Comparison of ENCODE assay signal across 37 cellular contexts in genomic region chr22:38911434-38911833, GRCh38. TPM values are rescaled to one million over a fixed set of nuclear protein-coding genes. Genes with fewer than 3 reads are reported as not detected.
"Had no signal": no experiment of that assay in that cellular context is flagged by ENCODE, and none has a peak within 500 bp of the region (broad histone marks: within the 10 kb centered on the region; RNA-seq: fewer than 3 reads in every experiment).

No MANE protein-coding gene starts in this region.

- H3K9me3 ChIP-seq: adrenal gland, body of pancreas, esophagus squamous epithelium had no signal

- FAIRE-seq: colon had no signal

- DNase-seq: activated CD4-positive, alpha-beta memory T cell treated with anti-CD3 and anti-CD28 coated beads for 36 hours; activated CD4-positive, alpha-beta T cell treated with anti-CD3 and anti-CD28 coated beads for 36 hours; activated CD4-positive, CD25-positive, alpha-beta regulatory T cell; activated CD4-positive, CD25-positive, alpha-beta regulatory T cell treated with anti-CD3 and anti-CD28 coated beads, Interleukin-2, amount 50 U/mL, for 72 hours; activated CD8-positive, alpha-beta memory T cell treated with anti-CD3 and anti-CD28 coated beads, Interleukin-2, amount 10 ng/mL, durations not matched to agents 7 days and 5 days; activated CD8-positive, alpha-beta memory T cell treated with anti-CD3 and anti-CD28 coated beads, Interleukin-2, amount 50 U/mL, for 4 hours; activated CD8-positive, alpha-beta T cell treated with anti-CD3 and anti-CD28 coated beads, Interleukin-2, amount 10 ng/mL, durations not matched to agents 7 days and 5 days; activated effector memory CD4-positive, alpha-beta T cell treated with anti-CD3 and anti-CD28 coated beads, Interleukin-2, amount 50 U/mL, for 16 hours; activated naive CD4-positive, alpha-beta T cell treated with anti-CD3 and anti-CD28 coated beads for 36 hours; activated naive CD8-positive, alpha-beta T cell treated with anti-CD3 and anti-CD28 coated beads for 36 hours; activated naive CD8-positive, alpha-beta T cell treated with anti-CD3 and anti-CD28 coated beads, Interleukin-2, amount 50 U/mL, for 24 hours; activated T-cell treated with anti-CD3 and anti-CD28 coated beads, Interleukin-2, amount 50 U/mL, for 1 hour; activated T-cell treated with anti-CD3 and anti-CD28 coated beads, Interleukin-2, amount 50 U/mL, for 48 hours; adrenal gland; amygdala; aorta; body of pancreas; caudate nucleus; cortex of kidney; dermis blood vessel endothelial cell; effector CD4-positive, alpha-beta T cell; effector memory CD8-positive, alpha-beta T cell; esophagus squamous epithelium; foreskin melanocyte; head of caudate nucleus; T-helper 1 cell; T-helper 17 cell; T1000 had no signal

- H3K4me1 ChIP-seq: adrenal gland, body of pancreas, esophagus squamous epithelium had no signal

- H3K4me3 ChIP-seq: adrenal gland, body of pancreas, esophagus squamous epithelium had no signal

- H3K27me3 ChIP-seq: adrenal gland, body of pancreas had no signal

- H3K36me3 ChIP-seq: adrenal gland, esophagus squamous epithelium had no signal

- H3K27ac ChIP-seq: adrenal gland, body of pancreas, epithelial cell of prostate, esophagus squamous epithelium had no signal

- ATAC-seq: activated CD4-positive, alpha-beta T cell treated with anti-CD3 and anti-CD28 coated beads for 36 hours; activated CD8-positive, alpha-beta memory T cell treated with anti-CD3 and anti-CD28 coated beads, Interleukin-2, amount 10 ng/mL, durations not matched to agents 7 days and 5 days; activated CD8-positive, alpha-beta T cell treated with anti-CD3 and anti-CD28 coated beads, Interleukin-2, amount 10 ng/mL, durations not matched to agents 7 days and 5 days; activated naive CD8-positive, alpha-beta T cell treated with anti-CD3 and anti-CD28 coated beads, Interleukin-2, amount 50 U/mL, for 24 hours; body of pancreas; effector memory CD8-positive, alpha-beta T cell; T-helper 17 cell had no signal

RNA-seq across cellular contexts. Expression of gene APOBEC3A, which starts 46.0 kb away (rescaled TPM):
- total RNA-seq: activated CD4-positive, alpha-beta T cell treated with anti-CD3 and anti-CD28 coated beads for 36 hours; activated CD4-positive, alpha-beta T cell treated with anti-CD3 and anti-CD28 coated beads, Interleukin-2, amount 10 ng/mL, durations not matched to agents 24 days and 14 days; activated CD8-positive, alpha-beta memory T cell treated with anti-CD3 and anti-CD28 coated beads for 36 hours; activated CD8-positive, alpha-beta memory T cell treated with anti-CD3 and anti-CD28 coated beads, Interleukin-2, amount 10 ng/mL, durations not matched to agents 7 days and 5 days; activated CD8-positive, alpha-beta T cell treated with anti-CD3 and anti-CD28 coated beads, Interleukin-2, amount 10 ng/mL, durations not matched to agents 7 days and 5 days; activated naive CD4-positive, alpha-beta T cell treated with anti-CD3 and anti-CD28 coated beads for 36 hours; activated naive CD8-positive, alpha-beta T cell treated with anti-CD3 and anti-CD28 coated beads for 36 hours; activated T-helper 1 cell treated with anti-CD3 and anti-CD28 coated beads, Interleukin-12 subunit alpha, Interleukin-12 subunit beta, Interleukin-2, Interleukin-4 antibody, amounts not matched to agents 30 ng/mL and 10 ng/mL and 1 ng/mL, durations not matched to agents 14 hours and 24 hours and 36 hours; activated T-helper 2 cell treated with anti-CD3 and anti-CD28 coated beads, Interferon-gamma antibody, Interleukin-2, Interleukin-4, amounts not matched to agents 10 μg/mL and 5 μg/mL and 100 μg/mL, durations not matched to agents 14 hours and 24 hours and 36 hours; body of pancreas; chondrocyte; dermis blood vessel endothelial cell; fibroblast of lung; fibroblast of villous mesenchyme had no signal
- polyA plus RNA-seq: fibroblast of lung had no signal
